In the genomic region with DNA sequence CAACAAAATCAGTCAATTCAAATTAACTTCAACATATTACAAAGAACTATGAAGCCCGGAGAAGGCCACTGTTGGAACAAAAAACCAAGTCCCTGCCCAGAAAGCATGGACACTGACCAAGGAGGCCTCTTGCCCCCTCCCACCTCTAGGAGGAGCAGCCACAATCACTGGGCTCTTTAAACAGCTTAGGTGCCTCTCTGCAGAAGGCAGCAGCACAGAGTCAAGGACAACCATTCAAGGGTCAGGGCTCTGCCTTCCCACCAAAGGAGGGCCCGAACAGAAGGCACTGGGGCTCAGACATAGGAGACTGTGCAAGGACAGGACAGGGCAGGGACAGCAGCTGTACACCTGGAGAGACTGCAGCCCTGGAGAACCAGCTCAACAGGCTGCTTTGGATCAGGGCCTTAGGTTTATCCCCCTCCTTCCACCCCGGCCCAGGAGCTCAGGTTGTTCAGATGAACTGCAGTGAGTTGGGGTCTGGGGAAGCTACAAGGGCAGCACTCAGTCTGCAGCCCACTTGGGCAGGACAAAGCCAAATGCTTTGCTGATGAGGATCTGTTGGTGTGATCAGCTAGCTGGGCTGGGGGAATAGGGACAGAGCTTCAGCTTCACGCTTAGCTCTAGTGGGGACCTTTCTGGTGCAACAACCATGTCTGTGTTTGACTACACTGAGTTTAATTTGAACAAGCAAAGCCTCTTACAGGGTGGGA, we compare ENCODE assay signal across 1 cellular context.
TF ChIP-seq lines count a peak whose summit lies in the region.

No MANE protein-coding gene starts in this region.

TF ChIP-seq in HepG2, 621 proteins besides CTCF, POLR2A, EP300 and RAD21 (continues in another document):
- TF ChIP-seq SKI (IDR thresholded peaks at IDR 0.05; ENCODE audit: partially characterized antibody) (no peak), NCOR1 (IDR thresholded peaks at IDR 0.05; ENCODE audit: borderline replicate concordance, low read length) (no peak), NR2F1 (CRISPR knock-in tag; IDR thresholded peaks at IDR 0.05) (0 out of 4 replicates have a peak, but pooled peaks of 1 of the 2 experiments have one; percentile 29), HOXA3 (CRISPR knock-in tag; IDR thresholded peaks at IDR 0.05) (peak; percentile 24; the same call in 1 of the 2 replicates), SRY (CRISPR knock-in tag; IDR thresholded peaks at IDR 0.05) (peak; percentile 64; the same call in 1 of the 2 replicates), ZNF567 (CRISPR knock-in tag; IDR thresholded peaks at IDR 0.05; ENCODE audit: borderline replicate concordance) (0 out of 2 replicates have a peak, but pooled peaks have one; percentile 40), PCBP1 (IDR thresholded peaks at IDR 0.05; ENCODE audit: borderline replicate concordance, low read depth, low read length) (no peak), RBM22 (optimal IDR thresholded peaks at IDR 0.05; ENCODE audit: low read length) (peak; percentile 63), NR2F6 (IDR thresholded peaks at IDR 0.05) (peak; percentile 59; the same call in 1 of the 2 replicates), NR2F6 (CRISPR knock-in tag; IDR thresholded peaks at IDR 0.05) (peak; percentile 52; the same call in 1 of the 2 replicates), ZNF407 (CRISPR knock-in tag; IDR thresholded peaks at IDR 0.05; ENCODE audit: not compliant biosample characterization) (peak; percentile 31), MTA1 (CRISPR knock-in tag; IDR thresholded peaks at IDR 0.05; ENCODE audit: borderline replicate concordance) (0 out of 2 replicates have a peak, but pooled peaks have one; percentile 40), KAT8 (CRISPR knock-in tag; IDR thresholded peaks at IDR 0.05) (0 out of 2 replicates have a peak, but pooled peaks have one; percentile 35), ZSCAN5A (CRISPR knock-in tag; IDR thresholded peaks at IDR 0.05; ENCODE audit: borderline replicate concordance) (0 out of 2 replicates have a peak, but pooled peaks have one; percentile 22), ZNF619 (CRISPR knock-in tag; IDR thresholded peaks at IDR 0.05) (0 out of 2 replicates have a peak, but pooled peaks have one; percentile 29), GATAD1 (CRISPR knock-in tag; IDR thresholded peaks at IDR 0.05) (peak; percentile 49; the same call in 1 of the 2 replicates), NRL (CRISPR knock-in tag; IDR thresholded peaks at IDR 0.05; ENCODE audit: borderline replicate concordance) (peak; percentile 43; the same call in 1 of the 2 replicates), KDM2A (CRISPR knock-in tag; IDR thresholded peaks at IDR 0.05; ENCODE audit: borderline replicate concordance, low read depth) (0 out of 2 replicates have a peak, but pooled peaks have one; percentile 30), BORCS8-MEF2B (CRISPR knock-in tag; IDR thresholded peaks at IDR 0.05) (0 out of 2 replicates have a peak, but pooled peaks have one; percentile 42), CERS6 (CRISPR knock-in tag; IDR thresholded peaks at IDR 0.05) (no peak), MXI1 (IDR thresholded peaks at IDR 0.05; ENCODE audit: borderline replicate concordance, low read depth, low read length) (no peak), AGO2 (optimal IDR thresholded peaks at IDR 0.05; ENCODE audit: low read depth, low read length) (peak; percentile 25), ZNF891 (CRISPR knock-in tag; IDR thresholded peaks at IDR 0.05) (peak; percentile 76)
- TF ChIP-seq, protein P1, sequence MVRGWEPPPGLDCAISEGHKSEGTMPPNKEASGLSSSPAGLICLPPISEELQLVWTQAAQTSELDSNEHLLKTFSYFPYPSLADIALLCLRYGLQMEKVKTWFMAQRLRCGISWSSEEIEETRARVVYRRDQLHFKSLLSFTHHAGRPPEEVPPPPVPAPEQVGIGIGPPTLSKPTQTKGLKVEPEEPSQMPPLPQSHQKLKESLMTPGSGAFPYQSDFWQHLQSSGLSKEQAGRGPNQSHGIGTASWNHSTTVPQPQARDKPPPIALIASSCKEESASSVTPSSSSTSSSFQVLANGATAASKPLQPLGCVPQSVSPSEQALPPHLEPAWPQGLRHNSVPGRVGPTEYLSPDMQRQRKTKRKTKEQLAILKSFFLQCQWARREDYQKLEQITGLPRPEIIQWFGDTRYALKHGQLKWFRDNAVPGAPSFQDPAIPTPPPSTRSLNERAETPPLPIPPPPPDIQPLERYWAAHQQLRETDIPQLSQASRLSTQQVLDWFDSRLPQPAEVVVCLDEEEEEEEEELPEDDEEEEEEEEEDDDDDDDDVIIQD (CRISPR knock-in tag; IDR thresholded peaks at IDR 0.05; ENCODE audit: low read depth), result no peak
- TF ChIP-seq, protein P2, sequence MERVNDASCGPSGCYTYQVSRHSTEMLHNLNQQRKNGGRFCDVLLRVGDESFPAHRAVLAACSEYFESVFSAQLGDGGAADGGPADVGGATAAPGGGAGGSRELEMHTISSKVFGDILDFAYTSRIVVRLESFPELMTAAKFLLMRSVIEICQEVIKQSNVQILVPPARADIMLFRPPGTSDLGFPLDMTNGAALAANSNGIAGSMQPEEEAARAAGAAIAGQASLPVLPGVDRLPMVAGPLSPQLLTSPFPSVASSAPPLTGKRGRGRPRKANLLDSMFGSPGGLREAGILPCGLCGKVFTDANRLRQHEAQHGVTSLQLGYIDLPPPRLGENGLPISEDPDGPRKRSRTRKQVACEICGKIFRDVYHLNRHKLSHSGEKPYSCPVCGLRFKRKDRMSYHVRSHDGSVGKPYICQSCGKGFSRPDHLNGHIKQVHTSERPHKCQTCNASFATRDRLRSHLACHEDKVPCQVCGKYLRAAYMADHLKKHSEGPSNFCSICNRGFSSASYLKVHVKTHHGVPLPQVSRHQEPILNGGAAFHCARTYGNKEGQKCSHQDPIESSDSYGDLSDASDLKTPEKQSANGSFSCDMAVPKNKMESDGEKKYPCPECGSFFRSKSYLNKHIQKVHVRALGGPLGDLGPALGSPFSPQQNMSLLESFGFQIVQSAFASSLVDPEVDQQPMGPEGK (CRISPR knock-in tag; IDR thresholded peaks at IDR 0.05), result peak; percentile 22; the same call in 1 of the 2 replicates
- TF ChIP-seq, protein P3, sequence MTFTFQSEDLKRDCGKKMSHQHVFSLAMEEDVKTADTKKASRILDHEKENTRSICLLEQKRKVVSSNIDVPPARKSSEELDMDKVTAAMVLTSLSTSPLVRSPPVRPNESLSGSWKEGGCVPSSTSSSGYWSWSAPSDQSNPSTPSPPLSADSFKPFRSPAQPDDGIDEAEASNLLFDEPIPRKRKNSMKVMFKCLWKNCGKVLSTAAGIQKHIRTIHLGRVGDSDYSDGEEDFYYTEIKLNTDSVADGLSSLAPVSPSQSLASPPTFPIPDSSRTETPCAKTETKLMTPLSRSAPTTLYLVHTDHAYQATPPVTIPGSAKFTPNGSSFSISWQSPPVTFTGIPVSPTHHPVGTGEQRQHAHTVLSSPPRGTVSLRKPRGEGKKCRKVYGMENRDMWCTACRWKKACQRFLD (CRISPR knock-in tag; IDR thresholded peaks at IDR 0.05; ENCODE audit: borderline replicate concordance), result 0 out of 2 replicates have a peak, but pooled peaks have one; percentile 30
- TF ChIP-seq, protein P4, sequence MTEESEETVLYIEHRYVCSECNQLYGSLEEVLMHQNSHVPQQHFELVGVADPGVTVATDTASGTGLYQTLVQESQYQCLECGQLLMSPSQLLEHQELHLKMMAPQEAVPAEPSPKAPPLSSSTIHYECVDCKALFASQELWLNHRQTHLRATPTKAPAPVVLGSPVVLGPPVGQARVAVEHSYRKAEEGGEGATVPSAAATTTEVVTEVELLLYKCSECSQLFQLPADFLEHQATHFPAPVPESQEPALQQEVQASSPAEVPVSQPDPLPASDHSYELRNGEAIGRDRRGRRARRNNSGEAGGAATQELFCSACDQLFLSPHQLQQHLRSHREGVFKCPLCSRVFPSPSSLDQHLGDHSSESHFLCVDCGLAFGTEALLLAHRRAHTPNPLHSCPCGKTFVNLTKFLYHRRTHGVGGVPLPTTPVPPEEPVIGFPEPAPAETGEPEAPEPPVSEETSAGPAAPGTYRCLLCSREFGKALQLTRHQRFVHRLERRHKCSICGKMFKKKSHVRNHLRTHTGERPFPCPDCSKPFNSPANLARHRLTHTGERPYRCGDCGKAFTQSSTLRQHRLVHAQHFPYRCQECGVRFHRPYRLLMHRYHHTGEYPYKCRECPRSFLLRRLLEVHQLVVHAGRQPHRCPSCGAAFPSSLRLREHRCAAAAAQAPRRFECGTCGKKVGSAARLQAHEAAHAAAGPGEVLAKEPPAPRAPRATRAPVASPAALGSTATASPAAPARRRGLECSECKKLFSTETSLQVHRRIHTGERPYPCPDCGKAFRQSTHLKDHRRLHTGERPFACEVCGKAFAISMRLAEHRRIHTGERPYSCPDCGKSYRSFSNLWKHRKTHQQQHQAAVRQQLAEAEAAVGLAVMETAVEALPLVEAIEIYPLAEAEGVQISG (CRISPR knock-in tag; IDR thresholded peaks at IDR 0.05), result peak; percentile 98
